Comparison of ENCODE assay signal across 12 cellular contexts in the genomic region with DNA sequence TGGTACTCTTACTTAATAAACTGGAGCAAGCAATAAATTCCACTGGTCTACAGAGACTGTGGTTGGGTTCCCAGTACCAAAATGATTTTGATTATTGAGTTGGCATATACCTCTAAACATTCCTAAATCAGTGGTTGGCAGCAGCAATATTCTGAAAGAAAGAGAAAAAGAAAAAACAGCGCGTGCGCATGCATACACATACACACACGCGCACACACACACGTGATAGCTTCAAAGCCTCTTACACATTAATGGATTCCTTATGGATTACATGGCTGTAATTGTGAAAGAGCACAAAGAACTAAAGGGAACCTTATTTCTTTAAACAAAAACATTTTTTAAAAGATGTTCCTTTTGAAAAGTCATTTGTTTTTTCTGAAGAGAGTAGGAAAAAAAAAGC.
"Had no signal": no experiment of that assay in that cellular context is flagged by ENCODE, and none has a peak within 500 bp of the region (broad histone marks: within the 10 kb centered on the region; RNA-seq: fewer than 3 reads in every experiment).

No MANE protein-coding gene starts in this region.

- H3K27ac Mint-ChIP-seq: activated CD8-positive, alpha-beta memory T cell treated with anti-CD3 and anti-CD28 coated beads, Interleukin-2, amount 10 ng/mL, durations not matched to agents 7 days and 5 days; activated naive CD8-positive, alpha-beta T cell; activated T-cell treated with anti-CD3 and anti-CD28 coated beads, Interleukin-2, amount 50 U/mL, for 24 hours; naive thymus-derived CD4-positive, alpha-beta T cell; T-helper 2 cell treated with Interferon-gamma antibody and Interleukin-4, amounts not matched to agents 5 μg/mL and 100 μg/mL, for 36 hours had no signal

- H3K4me1 ChIP-seq: right atrium auricular region, tibial nerve had no signal

- H3K27me3 Mint-ChIP-seq: activated CD8-positive, alpha-beta memory T cell treated with anti-CD3 and anti-CD28 coated beads, Interleukin-2, amount 10 ng/mL, durations not matched to agents 7 days and 5 days; activated naive CD8-positive, alpha-beta T cell; activated T-cell treated with anti-CD3 and anti-CD28 coated beads, Interleukin-2, amount 50 U/mL, for 24 hours had no signal

- H3K27ac ChIP-seq: cardiac muscle cell, right atrium auricular region had no signal

- H3K4me3 ChIP-seq: cardiac muscle cell, right atrium auricular region, tibial nerve had no signal

- H3K4me1 Mint-ChIP-seq: activated CD8-positive, alpha-beta memory T cell treated with anti-CD3 and anti-CD28 coated beads, Interleukin-2, amount 10 ng/mL, durations not matched to agents 7 days and 5 days; naive thymus-derived CD4-positive, alpha-beta T cell had no signal

- H3K27me3 ChIP-seq: cardiac muscle cell, right atrium auricular region, tibial nerve had no signal

- H3K4me3 Mint-ChIP-seq: activated CD8-positive, alpha-beta memory T cell treated with anti-CD3 and anti-CD28 coated beads, Interleukin-2, amount 10 ng/mL, durations not matched to agents 7 days and 5 days; activated naive CD8-positive, alpha-beta T cell; activated T-cell treated with anti-CD3 and anti-CD28 coated beads, Interleukin-2, amount 50 U/mL, for 24 hours; naive thymus-derived CD4-positive, alpha-beta T cell; T-helper 2 cell treated with Interferon-gamma antibody and Interleukin-4, amounts not matched to agents 5 μg/mL and 100 μg/mL, for 36 hours had no signal

- H3K36me3 ChIP-seq: cardiac muscle cell, right atrium auricular region, tibial nerve had no signal

- DNase-seq: activated CD4-positive, alpha-beta T cell treated with anti-CD3 and anti-CD28 coated beads, Interleukin-2, amount 50 U/mL, for 4 hours; activated CD8-positive, alpha-beta memory T cell treated with anti-CD3 and anti-CD28 coated beads, Interleukin-2, amount 10 ng/mL, durations not matched to agents 7 days and 5 days; activated effector memory CD4-positive, alpha-beta T cell treated with Interleukin-2 at 50 U/mL for 16 hours; activated T-cell treated with anti-CD3 and anti-CD28 coated beads, Interleukin-2, amount 50 U/mL, for 24 hours; naive thymus-derived CD4-positive, alpha-beta T cell; small intestine; SW 1271 had no signal
